In the genomic region with DNA sequence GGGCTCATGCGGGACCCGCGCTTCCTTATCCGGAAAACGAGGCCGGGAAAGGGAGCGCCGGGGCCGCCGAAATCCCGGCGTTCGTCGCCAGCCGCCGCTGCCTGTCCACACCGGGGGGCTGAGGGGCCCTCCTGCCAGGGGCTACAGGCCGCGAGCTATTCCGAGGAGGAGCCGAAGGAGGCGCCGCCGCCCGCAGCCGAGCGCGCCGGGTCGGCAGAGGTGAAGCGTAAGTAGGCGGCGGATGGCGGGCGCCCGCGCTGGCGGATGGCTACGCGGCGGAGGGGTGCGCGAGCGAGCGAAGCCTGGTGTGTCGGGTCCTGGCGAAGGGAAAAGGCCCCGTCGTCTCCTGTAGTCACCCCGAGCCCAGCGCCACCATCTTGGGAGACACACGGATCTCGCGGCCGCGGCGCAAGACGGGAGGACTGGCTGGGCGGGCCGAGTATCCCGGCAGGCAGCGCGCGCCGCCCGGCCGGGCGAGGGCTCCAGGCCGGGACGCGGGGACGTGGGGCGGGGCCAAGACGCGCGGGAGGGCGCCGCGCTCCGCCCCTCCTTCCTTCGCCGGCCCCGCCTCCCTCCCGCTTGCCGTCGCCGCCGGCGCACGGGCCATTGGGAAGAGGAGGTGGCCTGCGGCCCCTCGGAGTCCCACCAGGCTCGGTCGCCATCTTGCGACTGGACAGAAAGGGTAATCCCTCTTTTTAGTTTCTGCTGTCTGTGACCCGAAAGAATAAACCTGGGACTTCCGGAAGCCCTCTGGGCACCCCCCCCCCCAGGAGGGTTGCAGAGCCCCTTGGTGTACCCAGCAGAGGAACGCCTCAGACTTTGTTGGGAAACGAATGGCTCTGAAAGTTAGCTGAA, we compare ENCODE assay signal across 8 cellular contexts.
DNase-seq lines count a peak whose midpoint lies in the region; ATAC-seq and TF ChIP-seq lines count a peak whose summit lies in the region.

A gene (minus strand): TSS at position 424 of the 855 bp plus-strand sequence. CDS start 29,917 bp downstream, outside the sequence.

- H3K36me3 Mint-ChIP-seq in effector memory CD8-positive, alpha-beta T cell (ENCODE audit: insufficient read depth): peaks cover 13% of the 10 kb centered on the region
- peaks cover 8% of the 10 kb centered on the region for H3K36me3 Mint-ChIP-seq in memory B cell

- DNase-seq in COR-L47 (lab: John Stamatoyannopoulos, UW): peak; percentile 87
- DNase-seq in GM20000 (ENCODE audit: low spot score): peak; percentile 95
- peak; percentile 58 for DNase-seq in HS-5 (ENCODE audit: low read depth)
- DNase-seq in NOMO-1 (lab: John Stamatoyannopoulos, UW; ENCODE audit: unreplicated experiment in 2 of 2): peak; percentile 87 to 89
- peak; percentile 58 to 84 (median 65) for DNase-seq in activated CD8-positive, alpha-beta memory T cell treated with anti-CD3 and anti-CD28 coated beads for 48 hours (ENCODE audit: low read depth in 2 of 3, low spot score in 2 of 3)
- peak; percentile 80 to 86 (median 82) for DNase-seq in effector memory CD8-positive, alpha-beta T cell
- peak; percentile 86 to 87 for DNase-seq in memory B cell (ENCODE audit: low spot score in 2 of 2)
- peak; percentile 69 for DNase-seq in stimulated activated CD8-positive, alpha-beta memory T cell treated with anti-CD3 and anti-CD28 coated beads, Interleukin-12 subunit alpha, Interleukin-12 subunit beta, amount 100 ng/mL, for 1 hour (ENCODE audit: low read depth)

- H3K4me3 Mint-ChIP-seq in effector memory CD8-positive, alpha-beta T cell: peak within 1 kb of the TSS; percentile 82 to 85
- H3K4me3 Mint-ChIP-seq in memory B cell: peak within 1 kb of the TSS; percentile 91

- H3K27ac Mint-ChIP-seq in effector memory CD8-positive, alpha-beta T cell: peak within 1 kb of the TSS; percentile 86 to 90
- peak within 1 kb of the TSS; percentile 84 for H3K27ac Mint-ChIP-seq in memory B cell

- H3K27me3 Mint-ChIP-seq in effector memory CD8-positive, alpha-beta T cell: no peaks in the 10 kb centered on the region
- H3K27me3 Mint-ChIP-seq in memory B cell: no peaks in the 10 kb centered on the region

- H3K9me3 Mint-ChIP-seq in effector memory CD8-positive, alpha-beta T cell: no peaks in the 10 kb centered on the region
- peaks cover 2% of the 10 kb centered on the region for H3K9me3 Mint-ChIP-seq in memory B cell

- TF ChIP-seq CTCF in GM20000 (IDR thresholded peaks at IDR 0.05; ENCODE audit: extremely low read depth, missing control alignments): no peak

- peak; percentile 87 for ATAC-seq in effector memory CD8-positive, alpha-beta T cell (replicated peaks)
- ATAC-seq in memory B cell (ENCODE audit: low read depth): peak; percentile 87

- H3K4me1 Mint-ChIP-seq in effector memory CD8-positive, alpha-beta T cell (ENCODE audit: low read depth in 2 of 2): peaks cover 24 to 27% of the 10 kb centered on the region in 2 donors
- peaks cover 19% of the 10 kb centered on the region for H3K4me1 Mint-ChIP-seq in memory B cell

Comparison
In these comparisons a context has a peak if more than half of its experiments do, and no peak if none do; other contexts are left out.
1. Peak in every context shown above with its lines: DNase-seq and ATAC-seq.